ENCODE assay signal across 8 cellular contexts in the genomic region with DNA sequence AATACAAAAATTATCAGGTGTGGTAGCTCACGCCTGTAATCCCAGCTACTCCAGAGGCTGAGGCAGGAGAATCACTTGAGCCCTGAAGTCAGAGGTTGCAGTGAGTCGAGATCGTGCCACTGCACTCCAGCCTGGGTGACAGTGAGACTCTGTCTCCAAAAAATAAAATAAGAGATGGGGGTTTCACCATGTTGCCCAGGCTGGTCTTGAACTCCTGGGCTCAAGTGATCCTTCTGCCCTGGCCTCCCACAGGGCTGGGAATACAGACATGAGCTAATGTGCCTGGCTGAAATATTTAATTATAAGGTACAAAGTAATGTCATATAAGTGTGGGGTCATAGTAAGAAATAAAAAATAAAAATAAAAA. TPM values are rescaled to one million over a fixed set of nuclear protein-coding genes. Genes with fewer than 3 reads are reported as not detected.
DNase-seq lines count a peak whose midpoint lies in the region; ATAC-seq and TF ChIP-seq lines count a peak whose summit lies in the region.
"Not testable (repeated sequence)": the region's sequence is repeated elsewhere in the genome, so short reads cannot be mapped to it uniquely, and the experiment has no call there.

No MANE protein-coding gene starts in this region.

- CTCF ChIA-PET in Panc1 (lab: Charles Lee): interaction anchor here (1.1 kb wide), 1 partner anchor 12 kb away, joined by 7 read pairs; no protein-coding TSS in a partner anchor

- H3K9ac ChIP-seq in skeletal muscle satellite cell (ENCODE audit: low read depth, low read length): peak overlapping the region; percentile 85

- 92% methylated on average over 3 of the region's 3 CpGs for WGBS in urinary bladder

- DNase-seq in GM12864 (ENCODE audit: low read depth); Panc1 (ENCODE audit: low read depth, low spot score); activated T-cell treated with anti-CD3 and anti-CD28 coated beads, Interleukin-2, amount 50 U/mL, for 72 hours; caudate nucleus (lab: John Stamatoyannopoulos, UW); cardiac muscle cell (ENCODE audit: low read depth in 1 of 2, low spot score in 1 of 2): not testable (repeated sequence)

- not testable (repeated sequence) for H3K27me3 Mint-ChIP-seq in activated T-cell treated with anti-CD3 and anti-CD28 coated beads, Interleukin-2, amount 50 U/mL, for 72 hours (ENCODE audit: low read depth)

- in situ Hi-C loops in Panc1 (cut with HindIII; ENCODE audit: low pct_unique_long_range_greater_than_20kb, low sequenced_read_pairs): not testable (repeated sequence)

- H3K27ac ChIP-seq in Panc1 (ENCODE audit: low read length) (peak overlapping the region; percentile 100), caudate nucleus (ENCODE audit: low read depth, low read length) (peak overlapping the region; percentile 100), cardiac muscle cell (peak overlapping the region; percentile 98), muscle layer of duodenum (ENCODE audit: low read length) (peak overlapping the region; percentile 99), urinary bladder (ENCODE audit: low read depth) (peak overlapping the region; percentile 92)

- H3K9me3 Mint-ChIP-seq in activated T-cell treated with anti-CD3 and anti-CD28 coated beads, Interleukin-2, amount 50 U/mL, for 72 hours: not testable (repeated sequence)

- H3K36me3 Mint-ChIP-seq in activated T-cell treated with anti-CD3 and anti-CD28 coated beads, Interleukin-2, amount 50 U/mL, for 72 hours (ENCODE audit: insufficient read depth in 2 of 2): peaks cover 11% of the 10 kb centered on the region in 2 donors

- peak overlapping the region; percentile 100 for H3K27ac Mint-ChIP-seq in activated T-cell treated with anti-CD3 and anti-CD28 coated beads, Interleukin-2, amount 50 U/mL, for 72 hours

- peak overlapping the region; percentile 92 to 96 for H3K4me3 Mint-ChIP-seq in activated T-cell treated with anti-CD3 and anti-CD28 coated beads, Interleukin-2, amount 50 U/mL, for 72 hours

- H3K4me2 ChIP-seq in skeletal muscle satellite cell (ENCODE audit: low read length): peak overlapping the region; percentile 80

- peaks cover 86% of the 10 kb centered on the region for H3K4me1 Mint-ChIP-seq in activated T-cell treated with anti-CD3 and anti-CD28 coated beads, Interleukin-2, amount 50 U/mL, for 72 hours (ENCODE audit: low read depth)

- H3K4me3 ChIP-seq in GM12864 (ENCODE audit: low read depth, low read length): peak overlapping the region; percentile 46
- H3K4me3 ChIP-seq in Panc1 (ENCODE audit: low read depth in 2 of 2, low read length in 2 of 2): peak overlapping the region in 1 of 2 experiments; percentile 48; a peak in 2 of 4 replicates
- H3K4me3 ChIP-seq in cardiac muscle cell; muscle layer of duodenum (ENCODE audit: low read depth in 1 of 2, low read length in 2 of 2); urinary bladder (ENCODE audit: low read depth, low read length): not testable (repeated sequence)
- peak overlapping the region; percentile 58 for H3K4me3 ChIP-seq in skeletal muscle satellite cell (ENCODE audit: low read length)

- POLR2A ChIA-PET in Panc1 (lab: Charles Lee): interaction anchor here (0.9 to 2.8 kb wide), 5 partner anchors 8 to 21 kb away, joined by 3 to 9 read pairs (median 4); no protein-coding TSS in a partner anchor

- H3K4me1 ChIP-seq in Panc1 (ENCODE audit: control insufficient read depth, insufficient read depth, low read length) (peaks cover 56% of the 10 kb centered on the region), cardiac muscle cell (ENCODE audit: low read depth) (peaks cover 40% of the 10 kb centered on the region), muscle layer of duodenum (ENCODE audit: control insufficient read depth in 1 of 2, insufficient read depth in 2 of 2, low read length in 2 of 2) (peaks cover 21 to 29% of the 10 kb centered on the region in 2 donors), skeletal muscle satellite cell (ENCODE audit: control insufficient read depth, insufficient read depth, low read length) (peaks cover 42% of the 10 kb centered on the region)
- H3K4me1 ChIP-seq in urinary bladder (ENCODE audit: insufficient read depth): not testable (repeated sequence)

- not testable (repeated sequence) for H3K9me3 ChIP-seq in Panc1 (ENCODE audit: control insufficient read depth, insufficient read depth, low read depth, low read length); cardiac muscle cell (ENCODE audit: low read depth); muscle layer of duodenum (ENCODE audit: control insufficient read depth in 1 of 2, low read length in 2 of 2); skeletal muscle satellite cell (replicated peaks; ENCODE audit: low read length)

- H3K27me3 ChIP-seq in Panc1 (ENCODE audit: control insufficient read depth, insufficient read depth, low read length); cardiac muscle cell; muscle layer of duodenum (ENCODE audit: low read depth, low read length); skeletal muscle satellite cell (ENCODE audit: control insufficient read depth, insufficient read depth, low read length): not testable (repeated sequence)

- not testable (repeated sequence) for BruUV-seq in Panc1 (replicated peaks; lab: Mats Ljungman, UMichigan)

- H3K36me3 ChIP-seq in Panc1 (ENCODE audit: control insufficient read depth, insufficient read depth, low read length); cardiac muscle cell; skeletal muscle satellite cell (ENCODE audit: insufficient read depth, low read length); urinary bladder (ENCODE audit: insufficient read depth): not testable (repeated sequence)
- H3K36me3 ChIP-seq in muscle layer of duodenum (ENCODE audit: control insufficient read depth in 1 of 2, insufficient read depth in 2 of 2, low read length in 2 of 2): peaks cover under 1 to 37% of the 10 kb centered on the region in 2 donors

- TF ChIP-seq CTCF in GM12864 (IDR thresholded peaks at IDR 0.05; ENCODE audit: low read depth, low read length, missing control alignments); Panc1 (IDR thresholded peaks at IDR 0.05); cardiac muscle cell (IDR thresholded peaks at IDR 0.05; ENCODE audit: low read depth, low read length): not testable (repeated sequence)

- intact Hi-C loops in Panc1 (cut with micrococcal nuclease; ENCODE audit: unreplicated experiment): not testable (repeated sequence)

- not testable (repeated sequence) for ATAC-seq in Panc1; activated T-cell treated with anti-CD3 and anti-CD28 coated beads, Interleukin-2, amount 50 U/mL, for 72 hours (replicated peaks in 1 of 2)

RNA-seq across cellular contexts. Expression of a gene that starts 4.2 kb away (rescaled TPM):
- total RNA-seq in Panc1 (2021; ENCODE audit: unreplicated experiment) (1,725 TPM), cardiac muscle cell (831 and 1,139 TPM in 2 replicates), urinary bladder (857 TPM)
- 2,683 TPM for polyA plus RNA-seq in Panc1 (2012; ENCODE audit: insufficient read length)
- 1,000 to 10,000 TPM; 1,002 to 1,182 TPM for total RNA-seq in activated T-cell treated with anti-CD3 and anti-CD28 coated beads, Interleukin-2, amount 50 U/mL, for 72 hours
- polyA plus RNA-seq in cardiac muscle cell (897 and 1,281 TPM in 2 replicates), urinary bladder (1,396 TPM)
- 1,475 and 1,652 TPM in 2 replicates for total RNA-seq in skeletal muscle satellite cell (2012; rRNA removed)

RNA-seq across cellular contexts. Expression of a gene that starts 54.9 kb away (rescaled TPM):
- 359 TPM for total RNA-seq in Panc1 (2021; ENCODE audit: unreplicated experiment)
- polyA plus RNA-seq in Panc1 (2012; ENCODE audit: insufficient read length): 1,007 TPM
- total RNA-seq in activated T-cell treated with anti-CD3 and anti-CD28 coated beads, Interleukin-2, amount 50 U/mL, for 72 hours: 10 to 100 TPM; 13.4 to 14.5 TPM
- total RNA-seq in cardiac muscle cell: 37.7 and 37.9 TPM in 2 replicates
- 42.5 and 46.3 TPM in 2 replicates for polyA plus RNA-seq in cardiac muscle cell
- total RNA-seq in skeletal muscle satellite cell (2012; rRNA removed): 18.8 and 28.9 TPM in 2 replicates
- 7.8 TPM for total RNA-seq in urinary bladder
- 39.6 TPM for polyA plus RNA-seq in urinary bladder
